ENCODE assay signal across 2 cellular contexts in the genomic region with DNA sequence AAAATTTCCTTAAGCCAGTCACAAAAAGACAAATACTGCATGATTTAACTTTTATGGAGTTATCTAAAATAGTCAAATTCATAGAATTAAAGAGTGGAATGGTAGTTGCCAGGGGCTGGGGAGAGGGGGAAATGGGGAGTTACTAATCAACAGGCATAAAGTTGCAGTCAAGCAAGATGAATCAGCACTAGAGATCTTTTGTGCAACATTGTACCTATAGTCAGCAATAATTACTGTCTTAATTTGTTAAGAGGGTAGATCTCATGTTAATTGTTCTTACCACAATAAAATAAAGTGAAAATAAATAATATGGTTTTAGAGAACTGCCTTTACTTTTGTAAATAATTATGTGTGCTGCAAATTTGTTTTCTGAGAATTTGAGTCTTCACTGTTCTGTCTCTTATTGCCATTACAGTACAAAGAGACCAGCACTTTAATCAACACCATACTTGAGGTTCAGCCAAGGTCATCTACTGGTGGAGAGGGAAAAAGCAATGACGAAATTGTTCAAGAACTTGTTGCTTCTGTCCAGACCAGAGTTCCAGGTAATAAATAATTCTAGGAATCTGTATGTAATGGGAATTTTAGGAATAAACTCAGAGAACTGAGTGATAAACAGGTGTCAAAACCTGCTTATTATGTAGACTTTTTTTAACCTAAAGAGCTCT.
A peak's percentile ranks its signal among the peaks of the same experiment; 100 is the strongest.
TF ChIP-seq lines count a peak whose summit lies in the region.

No MANE protein-coding gene starts in this region.

TF ChIP-seq in K562, 482 proteins besides CTCF, POLR2A, EP300 and RAD21 (continued from another document):
- TF ChIP-seq, protein P1, sequence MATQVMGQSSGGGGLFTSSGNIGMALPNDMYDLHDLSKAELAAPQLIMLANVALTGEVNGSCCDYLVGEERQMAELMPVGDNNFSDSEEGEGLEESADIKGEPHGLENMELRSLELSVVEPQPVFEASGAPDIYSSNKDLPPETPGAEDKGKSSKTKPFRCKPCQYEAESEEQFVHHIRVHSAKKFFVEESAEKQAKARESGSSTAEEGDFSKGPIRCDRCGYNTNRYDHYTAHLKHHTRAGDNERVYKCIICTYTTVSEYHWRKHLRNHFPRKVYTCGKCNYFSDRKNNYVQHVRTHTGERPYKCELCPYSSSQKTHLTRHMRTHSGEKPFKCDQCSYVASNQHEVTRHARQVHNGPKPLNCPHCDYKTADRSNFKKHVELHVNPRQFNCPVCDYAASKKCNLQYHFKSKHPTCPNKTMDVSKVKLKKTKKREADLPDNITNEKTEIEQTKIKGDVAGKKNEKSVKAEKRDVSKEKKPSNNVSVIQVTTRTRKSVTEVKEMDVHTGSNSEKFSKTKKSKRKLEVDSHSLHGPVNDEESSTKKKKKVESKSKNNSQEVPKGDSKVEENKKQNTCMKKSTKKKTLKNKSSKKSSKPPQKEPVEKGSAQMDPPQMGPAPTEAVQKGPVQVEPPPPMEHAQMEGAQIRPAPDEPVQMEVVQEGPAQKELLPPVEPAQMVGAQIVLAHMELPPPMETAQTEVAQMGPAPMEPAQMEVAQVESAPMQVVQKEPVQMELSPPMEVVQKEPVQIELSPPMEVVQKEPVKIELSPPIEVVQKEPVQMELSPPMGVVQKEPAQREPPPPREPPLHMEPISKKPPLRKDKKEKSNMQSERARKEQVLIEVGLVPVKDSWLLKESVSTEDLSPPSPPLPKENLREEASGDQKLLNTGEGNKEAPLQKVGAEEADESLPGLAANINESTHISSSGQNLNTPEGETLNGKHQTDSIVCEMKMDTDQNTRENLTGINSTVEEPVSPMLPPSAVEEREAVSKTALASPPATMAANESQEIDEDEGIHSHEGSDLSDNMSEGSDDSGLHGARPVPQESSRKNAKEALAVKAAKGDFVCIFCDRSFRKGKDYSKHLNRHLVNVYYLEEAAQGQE (CRISPR knock-in tag; IDR thresholded peaks at IDR 0.05; ENCODE audit: low read depth), result no peak
- TF ChIP-seq C11orf30 (IDR thresholded peaks at IDR 0.05; ENCODE audit: low read depth) (peak; percentile 46), SMARCA5 (IDR thresholded peaks at IDR 0.05) (no peak), ZNF316 (IDR thresholded peaks at IDR 0.05) (peak; percentile 54)

TF ChIP-seq in SK-N-SH treated with all-trans-retinoic acid at 6 μM for 48 hours, 23 proteins besides CTCF, POLR2A, EP300 and RAD21 (continued from another document):
- TF ChIP-seq PPARA (CRISPR knock-in tag; IDR thresholded peaks at IDR 0.05; ENCODE audit: borderline replicate concordance), result no peak
- TF ChIP-seq, protein P2, sequence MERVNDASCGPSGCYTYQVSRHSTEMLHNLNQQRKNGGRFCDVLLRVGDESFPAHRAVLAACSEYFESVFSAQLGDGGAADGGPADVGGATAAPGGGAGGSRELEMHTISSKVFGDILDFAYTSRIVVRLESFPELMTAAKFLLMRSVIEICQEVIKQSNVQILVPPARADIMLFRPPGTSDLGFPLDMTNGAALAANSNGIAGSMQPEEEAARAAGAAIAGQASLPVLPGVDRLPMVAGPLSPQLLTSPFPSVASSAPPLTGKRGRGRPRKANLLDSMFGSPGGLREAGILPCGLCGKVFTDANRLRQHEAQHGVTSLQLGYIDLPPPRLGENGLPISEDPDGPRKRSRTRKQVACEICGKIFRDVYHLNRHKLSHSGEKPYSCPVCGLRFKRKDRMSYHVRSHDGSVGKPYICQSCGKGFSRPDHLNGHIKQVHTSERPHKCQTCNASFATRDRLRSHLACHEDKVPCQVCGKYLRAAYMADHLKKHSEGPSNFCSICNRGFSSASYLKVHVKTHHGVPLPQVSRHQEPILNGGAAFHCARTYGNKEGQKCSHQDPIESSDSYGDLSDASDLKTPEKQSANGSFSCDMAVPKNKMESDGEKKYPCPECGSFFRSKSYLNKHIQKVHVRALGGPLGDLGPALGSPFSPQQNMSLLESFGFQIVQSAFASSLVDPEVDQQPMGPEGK (CRISPR knock-in tag; IDR thresholded peaks at IDR 0.05; ENCODE audit: borderline replicate concordance), result no peak
- TF ChIP-seq, protein P3, sequence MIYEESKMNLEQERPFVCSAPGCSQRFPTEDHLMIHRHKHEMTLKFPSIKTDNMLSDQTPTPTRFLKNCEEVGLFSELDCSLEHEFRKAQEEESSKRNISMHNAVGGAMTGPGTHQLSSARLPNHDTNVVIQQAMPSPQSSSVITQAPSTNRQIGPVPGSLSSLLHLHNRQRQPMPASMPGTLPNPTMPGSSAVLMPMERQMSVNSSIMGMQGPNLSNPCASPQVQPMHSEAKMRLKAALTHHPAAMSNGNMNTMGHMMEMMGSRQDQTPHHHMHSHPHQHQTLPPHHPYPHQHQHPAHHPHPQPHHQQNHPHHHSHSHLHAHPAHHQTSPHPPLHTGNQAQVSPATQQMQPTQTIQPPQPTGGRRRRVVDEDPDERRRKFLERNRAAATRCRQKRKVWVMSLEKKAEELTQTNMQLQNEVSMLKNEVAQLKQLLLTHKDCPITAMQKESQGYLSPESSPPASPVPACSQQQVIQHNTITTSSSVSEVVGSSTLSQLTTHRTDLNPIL (CRISPR knock-in tag; IDR thresholded peaks at IDR 0.05; ENCODE audit: low read depth), result no peak
- TF ChIP-seq ARNTL (CRISPR knock-in tag; IDR thresholded peaks at IDR 0.05; ENCODE audit: borderline replicate concordance, low read depth), result no peak
- no peak for TF ChIP-seq SNAI2 (CRISPR knock-in tag; IDR thresholded peaks at IDR 0.05)
